ENCODE assay signal across 25 cellular contexts in the genomic region with DNA sequence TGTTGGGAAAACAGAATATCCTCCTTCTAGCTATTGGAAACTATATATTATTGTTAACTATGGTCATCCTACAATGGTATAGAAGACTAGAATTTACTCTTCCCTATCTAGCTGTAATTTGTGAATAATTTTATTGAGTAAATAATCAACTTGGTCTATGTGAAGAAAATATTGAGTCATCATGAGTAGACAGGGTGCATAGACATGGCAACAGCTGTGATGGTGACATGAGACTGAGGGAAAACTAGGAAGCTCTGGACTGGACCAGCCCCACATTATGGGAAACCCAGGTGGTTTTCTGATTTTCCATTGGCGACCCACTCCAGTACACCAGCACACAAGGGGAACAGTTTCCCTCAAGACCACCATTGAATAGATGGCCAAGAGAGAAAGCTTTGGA.
"Had no signal": no experiment of that assay in that cellular context is flagged by ENCODE, and none has a peak within 500 bp of the region (broad histone marks: within the 10 kb centered on the region; RNA-seq: fewer than 3 reads in every experiment).

No MANE protein-coding gene starts in this region.

- ATAC-seq: left colon; sciatic nerve; stimulated activated naive B cell treated with anti-CD40 and anti-IgM and Interleukin-4, amounts not matched to agents 10 μg/mL and 1 μg/mL and 100 μg/mL, for 72 hours; stimulated activated naive CD8-positive, alpha-beta T cell treated with anti-CD3 and anti-CD28 coated beads, Interleukin-15, amount 100 ng/mL, for 72 hours; upper lobe of right lung had no signal

- H2AFZ ChIP-seq: parathyroid adenoma had no signal

- H3K9ac ChIP-seq: parathyroid adenoma had no signal

- H3K9me3 ChIP-seq: prostate gland, testis, tibial nerve, upper lobe of right lung, vagina had no signal

- H3K4me1 ChIP-seq: prostate gland, upper lobe of right lung, vagina had no signal

- FAIRE-seq: endothelial cell of umbilical vein had no signal

- H3K4me3 ChIP-seq: coronary artery, lung, prostate gland, skin epidermis, testis, tibial nerve, upper lobe of right lung, vagina had no signal

- H3K27ac ChIP-seq: coronary artery, parathyroid adenoma, prostate gland, skin epidermis, testis, tibial nerve, upper lobe of right lung, vagina had no signal

- H3K27me3 ChIP-seq: testis, tibial nerve, upper lobe of right lung, vagina had no signal

- H3K36me3 ChIP-seq: prostate gland, tibial nerve, upper lobe of right lung, vagina had no signal

- DNase-seq: effector CD4-positive, alpha-beta T cell; endodermal cell; glutamatergic neuron; islet precursor cell; left colon; left ventricle myocardium superior; mesenchymal stem cell; midbrain; naive B cell; occipital lobe; stimulated activated CD4-positive, alpha-beta T cell treated with anti-CD3 and anti-CD28 coated beads, Interleukin-2, amount 100 ng/mL, for 24 hours; stimulated activated CD4-positive, alpha-beta T cell treated with anti-CD3 and anti-CD28 coated beads, Interleukin-4, amount 100 ng/mL, for 4 hours; stimulated activated naive B cell treated with anti-CD40 and anti-IgM and Interleukin-4, amounts not matched to agents 10 μg/mL and 1 μg/mL and 100 μg/mL, for 72 hours; stimulated activated naive CD8-positive, alpha-beta T cell treated with anti-CD3 and anti-CD28 coated beads, Interleukin-15, amount 100 ng/mL, for 72 hours; testis; upper lobe of right lung had no signal
